12 cellular contexts compared by ENCODE assay signal in genomic region chrX:42096262-42096939, GRCh38.
DNase-seq lines count a peak whose midpoint lies in the region; ATAC-seq, FAIRE-seq and TF ChIP-seq lines count a peak whose summit lies in the region.
"Had no signal": no experiment of that assay in that cellular context is flagged by ENCODE, and none has a peak within 500 bp of the region (broad histone marks: within the 10 kb centered on the region; RNA-seq: fewer than 3 reads in every experiment).

No MANE protein-coding gene starts in this region.

- in situ Hi-C loops in HepG2 (cut with HindIII; ENCODE audit: extremely low pct_ligation_motif_present, low pct_unique_long_range_greater_than_20kb) = no loop called here

- H3K4me3 ChIP-seq in bronchial epithelial cell (ENCODE audit: low read depth, low read length) = no peak overlapping the region
- H3K4me3 ChIP-seq in HepG2 (replicated peaks in 1 of 3; ENCODE audit: insufficient read depth in 1 of 3, low read depth in 2 of 3, low read length in 3 of 3) = no peak overlapping the region
- no peak overlapping the region for H3K4me3 ChIP-seq in CD8-positive, alpha-beta T cell (ENCODE audit: low read depth, low read length)

- no peaks in the 10 kb centered on the region for H3K9me3 Mint-ChIP-seq in CD8-positive, alpha-beta T cell
- H3K9me3 Mint-ChIP-seq: CD8-positive, alpha-beta memory T cell had no signal

- H4K20me1 ChIP-seq in HepG2 (ENCODE audit: insufficient read depth, low read length) = no peaks in the 10 kb centered on the region

- H3K27me3 Mint-ChIP-seq in CD8-positive, alpha-beta T cell (ENCODE audit: low read depth) = no peaks in the 10 kb centered on the region

- DNase-seq in AG09319 (ENCODE audit: extremely low read depth, low read depth) (peak; percentile 48), HS-27A (ENCODE audit: low read depth) (peak; percentile 54), bronchial epithelial cell (ENCODE audit: low read depth) (peak; percentile 91), HepG2 (ENCODE audit: low spot score) (peak; percentile 5), amygdala (lab: John Stamatoyannopoulos, UW) (no peak)
- DNase-seq in CD8-positive, alpha-beta T cell = no peak
- no peak for DNase-seq in stimulated activated naive CD4-positive, alpha-beta T cell treated with Interleukin-2 at 50 U/mL for 16 hours (lab: John Stamatoyannopoulos, UW)
- DNase-seq: activated gamma-delta T cell; CD8-positive, alpha-beta memory T cell; effector CD8-positive, alpha-beta T cell had no signal

- BruUV-seq in HepG2 (replicated peaks; lab: Mats Ljungman, UMichigan) = no TSS peak

- no peaks in the 10 kb centered on the region for H3K9me3 ChIP-seq in HepG2 (ENCODE audit: low read length)
- no peaks in the 10 kb centered on the region for H3K9me3 ChIP-seq in CD8-positive, alpha-beta T cell (ENCODE audit: low read length)

- TF ChIP-seq POLR2A in HepG2 (IDR thresholded peaks at IDR 0.05; ENCODE audit: insufficient read depth in 1 of 2, low read depth in 2 of 2, low read length in 2 of 2) = no peak

- H3K27ac Mint-ChIP-seq in CD8-positive, alpha-beta T cell = no peak overlapping the region

- H3K4me3 Mint-ChIP-seq in CD8-positive, alpha-beta T cell = no peak overlapping the region

- peak overlapping the region; percentile 27; the same call in 1 of the 2 replicates for H3K4me2 ChIP-seq in HepG2 (ENCODE audit: low read depth, low read length)

- FAIRE-seq in bronchial epithelial cell (lab: Jason Lieb, UNC) (peak; percentile 50), HepG2 (lab: Jason Lieb, UNC) (no peak)
- FAIRE-seq: islet of Langerhans had no signal

- no peaks in the 10 kb centered on the region for H3K27me3 ChIP-seq in bronchial epithelial cell (ENCODE audit: control insufficient read depth, insufficient read depth, low read length)
- no peaks in the 10 kb centered on the region for H3K27me3 ChIP-seq in HepG2 (ENCODE audit: control insufficient read depth in 1 of 2, insufficient read depth in 2 of 2, low read length in 2 of 2)
- no peaks in the 10 kb centered on the region for H3K27me3 ChIP-seq in CD8-positive, alpha-beta T cell (ENCODE audit: insufficient read depth, low read length)

- H3K36me3 Mint-ChIP-seq in CD8-positive, alpha-beta T cell = no peaks in the 10 kb centered on the region
- H3K36me3 Mint-ChIP-seq: CD8-positive, alpha-beta memory T cell had no signal

- no peak overlapping the region for H3K9ac ChIP-seq in HepG2 (ENCODE audit: insufficient read depth, low read depth, low read length)

- 2% methylated on average over 9 of the region's 9 CpGs for WGBS in HepG2 (ENCODE audit: low lambda C conversion rate)

- no peak overlapping the region for H3K27ac ChIP-seq in HepG2 (ENCODE audit: extremely low read length, insufficient read depth, low read length)
- H3K27ac ChIP-seq in CD8-positive, alpha-beta T cell (ENCODE audit: low read depth, low read length) = no peak overlapping the region

- TF ChIP-seq RAD21 in HepG2 (CRISPR knock-in tag; IDR thresholded peaks at IDR 0.05) = no peak

- POLR2A ChIA-PET in HepG2 (lab: Yijun Ruan, JAX) = no interaction called here
- POLR2A ChIA-PET in CD8-positive, alpha-beta T cell (lab: Charles Lee) = no interaction called here

- no peak for ATAC-seq in HepG2
- no peak for ATAC-seq in CD8-positive, alpha-beta T cell
- ATAC-seq in GM19455 (IDR thresholded peaks at IDR 0.05; ENCODE audit: unreplicated experiment) = no peak

- H3K36me3 ChIP-seq in bronchial epithelial cell (ENCODE audit: control insufficient read depth, insufficient read depth, low read length) (no peaks in the 10 kb centered on the region), HepG2 (replicated peaks in 1 of 2; ENCODE audit: control insufficient read depth in 1 of 2, insufficient read depth in 2 of 2, low read length in 2 of 2) (no peaks in the 10 kb centered on the region)
- H3K36me3 ChIP-seq in CD8-positive, alpha-beta T cell (ENCODE audit: insufficient read depth, low read length) = no peaks in the 10 kb centered on the region

- CTCF ChIA-PET in HepG2 (lab: Yijun Ruan, JAX; ENCODE audit: low intra/inter-chr PET ratio, low total read pairs) = no interaction called here
- CTCF ChIA-PET in CD8-positive, alpha-beta T cell (lab: Charles Lee) = no interaction called here

- H3K4me1 ChIP-seq in HepG2 (ENCODE audit: insufficient read depth, low read length) = peaks cover 14% of the 10 kb centered on the region
- H3K4me1 ChIP-seq in CD8-positive, alpha-beta T cell (ENCODE audit: insufficient read depth, low read length) = peaks cover 8% of the 10 kb centered on the region

- TF ChIP-seq CTCF in AG09319 (IDR thresholded peaks at IDR 0.05; ENCODE audit: low read depth, low read length) = no peak
- no peak for TF ChIP-seq CTCF in bronchial epithelial cell (IDR thresholded peaks at IDR 0.05; ENCODE audit: insufficient read depth, low read length, severe bottlenecking)
- TF ChIP-seq CTCF in HepG2 (CRISPR knock-in tag; IDR thresholded peaks at IDR 0.05) = no peak
- no peak for TF ChIP-seq CTCF in CD8-positive, alpha-beta T cell (IDR thresholded peaks at IDR 0.05)

- no peaks in the 10 kb centered on the region for H3K79me2 ChIP-seq in HepG2 (ENCODE audit: insufficient read depth, low read length)

- intact Hi-C loops in HepG2 (cut with micrococcal nuclease; ENCODE audit: unreplicated experiment) = no loop called here
- intact Hi-C loops in CD8-positive, alpha-beta T cell (cut with DNase I, micrococcal nuclease) = no loop called here

- TF ChIP-seq EP300 in HepG2 (IDR thresholded peaks at IDR 0.05; ENCODE audit: low read depth in 2 of 2, low read length in 2 of 2) = no peak
- no peak for TF ChIP-seq EP300 in HepG2 (CRISPR knock-in tag; IDR thresholded peaks at IDR 0.05; ENCODE audit: borderline replicate concordance)

- H3K4me1 Mint-ChIP-seq in CD8-positive, alpha-beta T cell (ENCODE audit: low read depth) = peaks cover 18% of the 10 kb centered on the region

- no peak overlapping the region for H2AFZ ChIP-seq in HepG2 (ENCODE audit: low read length)

TF ChIP-seq in HepG2, 621 proteins besides CTCF, POLR2A, EP300 and RAD21:
- no peak for TF ChIP-seq ZNF446 (CRISPR knock-in tag; IDR thresholded peaks at IDR 0.05)
- TF ChIP-seq ZBTB21 (CRISPR knock-in tag; IDR thresholded peaks at IDR 0.05) = peak; percentile 47; the same call in 1 of the 2 replicates

Comparison
In these comparisons a context has a peak if more than half of its experiments do, and no peak if none do; other contexts are left out.
1. DNase-seq: peak in AG09319 (single experiment), HS-27A (single experiment), bronchial epithelial cell (single experiment) and HepG2 (single experiment); none in amygdala (0 of 56), CD8-positive, alpha-beta T cell (0 of 7) and stimulated activated naive CD4-positive, alpha-beta T cell treated with Interleukin-2 at 50 U/mL for 16 hours (single experiment).